In genomic region chr3:97793415-97794019, GRCh38 we compare ENCODE assay signal across 8 cellular contexts. TPM values are rescaled to one million over a fixed set of nuclear protein-coding genes. Genes with fewer than 3 reads are reported as not detected.
DNase-seq lines count a peak whose midpoint lies in the region; ATAC-seq, FAIRE-seq and TF ChIP-seq lines count a peak whose summit lies in the region.

No MANE protein-coding gene starts in this region.

- no peaks in the 10 kb centered on the region for H3K79me2 ChIP-seq in astrocyte (ENCODE audit: insufficient read depth, low read length)

- DNase-seq in AG20443 (ENCODE audit: low spot score) (peak; percentile 33), NCI-H2227 (lab: John Stamatoyannopoulos, UW; ENCODE audit: unreplicated experiment) (peak; percentile 35), astrocyte (ENCODE audit: low read depth) (peak; percentile 19), iPS DF 19.7 (ENCODE audit: low read depth, low spot score) (peak; percentile 3)
- DNase-seq in stimulated activated naive CD8-positive, alpha-beta T cell treated with anti-CD3 and anti-CD28 coated beads, Interleukin-15, amount 100 ng/mL, for 72 hours, result peak in 1 of 2 donors; percentile 3
- DNase-seq in activated CD4-positive, alpha-beta T cell treated with anti-CD3 and anti-CD28 coated beads, Interleukin-2, amount 50 U/mL, for 4 hours, result no peak

- no peak overlapping the region for H3K27ac ChIP-seq in astrocyte (ENCODE audit: low read depth, low read length)

- no peaks in the 10 kb centered on the region for H3K9me3 ChIP-seq in astrocyte (ENCODE audit: insufficient read depth, low read depth, low read length)

- FAIRE-seq in astrocyte (lab: Jason Lieb, UNC), result peak; percentile 69

- H3K36me3 ChIP-seq in astrocyte (ENCODE audit: insufficient read depth, low read length), result no peaks in the 10 kb centered on the region

- TF ChIP-seq CTCF in astrocyte (IDR thresholded peaks at IDR 0.05; ENCODE audit: insufficient read depth, low read depth, low read length), result peak; percentile 77

- H4K20me1 ChIP-seq in astrocyte (ENCODE audit: insufficient read depth, low read length), result no peaks in the 10 kb centered on the region

- H3K4me2 ChIP-seq in astrocyte (ENCODE audit: low read length), result no peak overlapping the region

- no peak overlapping the region for H3K27ac Mint-ChIP-seq in astrocyte (ENCODE audit: unreplicated experiment)
- no peak overlapping the region for H3K27ac Mint-ChIP-seq in stimulated activated naive CD8-positive, alpha-beta T cell treated with anti-CD3 and anti-CD28 coated beads, Interleukin-15, amount 100 ng/mL, for 72 hours

- H3K9ac ChIP-seq in astrocyte (ENCODE audit: low read length), result no peak overlapping the region

- H3K27me3 ChIP-seq in astrocyte (ENCODE audit: insufficient read depth, low read length), result no peaks in the 10 kb centered on the region

- ATAC-seq in GM18498 (IDR thresholded peaks at IDR 0.05; ENCODE audit: unreplicated experiment), result peak; percentile 73
- peak; percentile 71 for ATAC-seq in HG03159 (IDR thresholded peaks at IDR 0.05; ENCODE audit: unreplicated experiment)
- peak; percentile 46 for ATAC-seq in stimulated activated naive CD8-positive, alpha-beta T cell treated with anti-CD3 and anti-CD28 coated beads, Interleukin-15, amount 100 ng/mL, for 72 hours

- H3K4me3 ChIP-seq in astrocyte (ENCODE audit: insufficient read depth, low read depth, low read length), result no peak overlapping the region

- H3K36me3 Mint-ChIP-seq in astrocyte (ENCODE audit: low read depth, unreplicated experiment), result no peaks in the 10 kb centered on the region

- H3K4me1 Mint-ChIP-seq in astrocyte (ENCODE audit: low read depth, unreplicated experiment), result no peaks in the 10 kb centered on the region
- no peaks in the 10 kb centered on the region for H3K4me1 Mint-ChIP-seq in stimulated activated naive CD8-positive, alpha-beta T cell treated with anti-CD3 and anti-CD28 coated beads, Interleukin-15, amount 100 ng/mL, for 72 hours

- no peak overlapping the region for H3K4me3 Mint-ChIP-seq in astrocyte (ENCODE audit: unreplicated experiment)
- no peak overlapping the region for H3K4me3 Mint-ChIP-seq in stimulated activated naive CD8-positive, alpha-beta T cell treated with anti-CD3 and anti-CD28 coated beads, Interleukin-15, amount 100 ng/mL, for 72 hours

- no peaks in the 10 kb centered on the region for H3K4me1 ChIP-seq in astrocyte (ENCODE audit: insufficient read depth, low read length)

- no peak overlapping the region for H2AFZ ChIP-seq in astrocyte (ENCODE audit: low read depth, low read length)

- no peaks in the 10 kb centered on the region for H3K27me3 Mint-ChIP-seq in astrocyte (ENCODE audit: low read depth, unreplicated experiment)
- no peaks in the 10 kb centered on the region for H3K27me3 Mint-ChIP-seq in stimulated activated naive CD8-positive, alpha-beta T cell treated with anti-CD3 and anti-CD28 coated beads, Interleukin-15, amount 100 ng/mL, for 72 hours

- no peaks in the 10 kb centered on the region for H3K9me3 Mint-ChIP-seq in astrocyte (ENCODE audit: unreplicated experiment)
- no peaks in the 10 kb centered on the region for H3K9me3 Mint-ChIP-seq in stimulated activated naive CD8-positive, alpha-beta T cell treated with anti-CD3 and anti-CD28 coated beads, Interleukin-15, amount 100 ng/mL, for 72 hours

RNA-seq across cellular contexts. Expression of gene CRYBG3, which starts 28.3 kb away (rescaled TPM):
- total RNA-seq in astrocyte, result 13.0 and 14.1 TPM in 2 replicates

RNA-seq across cellular contexts. Expression of gene ARL6, which starts 29.0 kb away (rescaled TPM):
- 6.9 and 7.1 TPM in 2 replicates for total RNA-seq in astrocyte

Comparison
In these comparisons a context has a peak if more than half of its experiments do, and no peak if none do; other contexts are left out.
1. DNase-seq: peak in AG20443 (single experiment), NCI-H2227 (single experiment), astrocyte (single experiment) and iPS DF 19.7 (single experiment); none in activated CD4-positive, alpha-beta T cell treated with anti-CD3 and anti-CD28 coated beads, Interleukin-2, amount 50 U/mL, for 4 hours (0 of 2).
2. Peak in every context shown above with its lines, with median percentiles within 50 percentile points of each other: ATAC-seq.